Comparison of ENCODE assay signal across 17 cellular contexts in the genomic region with DNA sequence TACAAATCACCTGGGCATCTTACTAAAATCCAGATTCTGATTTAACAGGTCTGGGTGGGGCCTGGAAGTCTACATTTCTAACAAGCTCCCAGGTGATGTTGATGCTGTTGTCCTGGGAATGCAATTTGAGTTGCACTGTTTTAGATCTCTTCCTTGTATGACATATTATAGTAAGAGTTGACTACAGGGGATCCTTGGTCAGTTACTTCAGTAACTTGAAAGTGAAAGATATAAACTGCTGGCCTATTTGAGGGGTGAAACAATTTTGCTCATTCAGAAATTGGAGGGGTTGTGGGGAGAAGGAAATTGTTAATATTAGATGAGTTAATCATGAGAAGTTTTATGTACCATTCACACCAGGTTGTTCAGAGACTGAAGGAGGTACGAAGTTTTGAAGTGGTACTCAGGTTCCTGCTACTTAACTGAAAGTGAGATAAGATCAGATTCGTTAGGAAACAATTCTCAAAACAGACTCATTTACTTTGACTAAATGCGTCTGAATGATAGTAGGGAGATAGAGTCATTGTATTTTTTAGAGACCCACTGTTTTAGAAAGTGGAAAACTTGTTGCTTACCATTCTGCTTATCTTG. TPM values are rescaled to one million over a fixed set of nuclear protein-coding genes. Genes with fewer than 3 reads are reported as not detected.
A peak's percentile ranks its signal among the peaks of the same experiment; 100 is the strongest.
DNase-seq lines count a peak whose midpoint lies in the region; ATAC-seq and FAIRE-seq lines count a peak whose summit lies in the region.
"Had no signal": no experiment of that assay in that cellular context is flagged by ENCODE, and none has a peak within 500 bp of the region (broad histone marks: within the 10 kb centered on the region; RNA-seq: fewer than 3 reads in every experiment).

No MANE protein-coding gene starts in this region.

- peak overlapping the region; percentile 73 for H3K4me3 Mint-ChIP-seq in activated CD4-positive, alpha-beta T cell treated with anti-CD3 and anti-CD28 coated beads, Interleukin-2, amount 10 ng/mL, durations not matched to agents 24 days and 14 days
- H3K4me3 Mint-ChIP-seq in T-cell, result peak overlapping the region; percentile 45 to 69 (median 59)
- H3K4me3 Mint-ChIP-seq in naive thymus-derived CD8-positive, alpha-beta T cell, result peak overlapping the region; percentile 26 to 83 (median 54)

- DNase-seq in activated CD4-positive, alpha-beta T cell treated with anti-CD3 and anti-CD28 coated beads, Interleukin-2, amount 10 ng/mL, durations not matched to agents 24 days and 14 days, result peak; percentile 60
- no peak for DNase-seq in activated CD4-positive, alpha-beta T cell treated with anti-CD3 and anti-CD28 coated beads, Interleukin-2, amount 50 U/mL, for 48 hours
- no peak for DNase-seq in T-cell
- peak in 2 of 10 donors; percentile 31 to 41 for DNase-seq in naive thymus-derived CD8-positive, alpha-beta T cell
- DNase-seq in NCI-H1694 (lab: John Stamatoyannopoulos, UW), result no peak
- no peak for DNase-seq in cortex of kidney (lab: John Stamatoyannopoulos, UW)
- DNase-seq in small intestine, result no peak
- DNase-seq: activated CD8-positive, alpha-beta memory T cell treated with anti-CD3 and anti-CD28 coated beads, Interleukin-2, amount 50 U/mL, for 4 hours; NCI-H1092; spleen had no signal

- H3K9me3 Mint-ChIP-seq in activated CD4-positive, alpha-beta T cell treated with anti-CD3 and anti-CD28 coated beads, Interleukin-2, amount 10 ng/mL, durations not matched to agents 24 days and 14 days, result no peaks in the 10 kb centered on the region
- no peaks in the 10 kb centered on the region for H3K9me3 Mint-ChIP-seq in T-cell
- H3K9me3 Mint-ChIP-seq in naive thymus-derived CD8-positive, alpha-beta T cell, result no peaks in the 10 kb centered on the region

- H3K36me3 Mint-ChIP-seq in activated CD4-positive, alpha-beta T cell treated with anti-CD3 and anti-CD28 coated beads, Interleukin-2, amount 10 ng/mL, durations not matched to agents 24 days and 14 days (ENCODE audit: low read depth), result peaks cover 29% of the 10 kb centered on the region
- peaks cover 22% of the 10 kb centered on the region for H3K36me3 Mint-ChIP-seq in T-cell
- H3K36me3 Mint-ChIP-seq in naive thymus-derived CD8-positive, alpha-beta T cell, result peaks cover 0 to 15% (median 0%) of the 10 kb centered on the region in 3 donors

- POLR2A ChIA-PET in T-cell (lab: Charles Lee), result no interaction called here
- POLR2A ChIA-PET in naive thymus-derived CD8-positive, alpha-beta T cell (lab: Charles Lee), result no interaction called here

- CTCF ChIA-PET in T-cell (lab: Charles Lee), result interaction anchor here in 1 of 2 donors (0.8 kb wide), 1 partner anchor 13 kb away, joined by 3 read pairs; a partner anchor contains a TSS

- no peaks in the 10 kb centered on the region for H3K27me3 Mint-ChIP-seq in activated CD4-positive, alpha-beta T cell treated with anti-CD3 and anti-CD28 coated beads, Interleukin-2, amount 10 ng/mL, durations not matched to agents 24 days and 14 days
- H3K27me3 Mint-ChIP-seq in T-cell, result peaks cover 0 to 6% of the 10 kb centered on the region in 2 donors
- H3K27me3 Mint-ChIP-seq in naive thymus-derived CD8-positive, alpha-beta T cell, result no peaks in the 10 kb centered on the region

- peak overlapping the region; percentile 82 for H3K27ac Mint-ChIP-seq in activated CD4-positive, alpha-beta T cell treated with anti-CD3 and anti-CD28 coated beads, Interleukin-2, amount 10 ng/mL, durations not matched to agents 24 days and 14 days
- peak overlapping the region; percentile 79 to 91 for H3K27ac Mint-ChIP-seq in T-cell
- H3K27ac Mint-ChIP-seq in naive thymus-derived CD8-positive, alpha-beta T cell, result peak overlapping the region; percentile 2 to 92 (median 70)

- H3K4me1 ChIP-seq in small intestine (ENCODE audit: control insufficient read depth in 2 of 2, insufficient read depth in 1 of 2, low read depth in 1 of 2, low read length in 1 of 2), result no peaks in the 10 kb centered on the region
- H3K4me1 ChIP-seq: spleen had no signal

- 27 to 44% (median 36%) methylated on average over 3 of the region's 3 CpGs for WGBS in small intestine, 3 donors

- H3K4me3 ChIP-seq in small intestine (ENCODE audit: low read depth in 1 of 2, low read length in 2 of 2), result no peak overlapping the region
- H3K4me3 ChIP-seq: hepatocyte, spleen had no signal

- H3K27me3 ChIP-seq in small intestine (ENCODE audit: control insufficient read depth in 2 of 2, insufficient read depth in 2 of 2, low read length in 2 of 2), result no peaks in the 10 kb centered on the region
- H3K27me3 ChIP-seq: hepatocyte, spleen had no signal

- no peak overlapping the region for H3K27ac ChIP-seq in small intestine (ENCODE audit: low read depth in 1 of 2, low read length in 1 of 2)
- H3K27ac ChIP-seq: epithelial cell of prostate, hepatocyte had no signal

- intact Hi-C loops in activated CD4-positive, alpha-beta T cell treated with anti-CD3 and anti-CD28 coated beads, Interleukin-2, amount 10 ng/mL, durations not matched to agents 24 days and 14 days (cut with micrococcal nuclease), result loop anchor here (1.0 to 5.0 kb wide), 4 partner anchors 12 to 121 kb away; no protein-coding TSS in a partner anchor

- ATAC-seq in GM21619 (IDR thresholded peaks at IDR 0.05; ENCODE audit: unreplicated experiment) (peak; percentile 80), T-cell (replicated peaks in 1 of 4) (peak; percentile 77 to 86 (median 78))
- ATAC-seq in naive thymus-derived CD8-positive, alpha-beta T cell, result peak; percentile 83 to 89

- peaks cover 48% of the 10 kb centered on the region for H3K4me1 Mint-ChIP-seq in activated CD4-positive, alpha-beta T cell treated with anti-CD3 and anti-CD28 coated beads, Interleukin-2, amount 10 ng/mL, durations not matched to agents 24 days and 14 days
- peaks cover 54 to 61% (median 60%) of the 10 kb centered on the region in 3 donors for H3K4me1 Mint-ChIP-seq in T-cell
- peaks cover 29 to 63% (median 59%) of the 10 kb centered on the region in 4 donors for H3K4me1 Mint-ChIP-seq in naive thymus-derived CD8-positive, alpha-beta T cell

- H3K9me3 ChIP-seq in small intestine (ENCODE audit: control insufficient read depth, low read depth), result no peaks in the 10 kb centered on the region
- H3K9me3 ChIP-seq: spleen had no signal

- no peak for FAIRE-seq in small intestine (lab: Jason Lieb, UNC)
- FAIRE-seq: A204.1, D721Med had no signal

- H3K36me3 ChIP-seq in small intestine (ENCODE audit: control insufficient read depth in 2 of 2, insufficient read depth in 2 of 2, low read length in 2 of 2), result no peaks in the 10 kb centered on the region
- H3K36me3 ChIP-seq: spleen had no signal

RNA-seq across cellular contexts. Expression of a gene that starts 12.5 kb away (rescaled TPM):
- total RNA-seq in activated CD4-positive, alpha-beta T cell treated with anti-CD3 and anti-CD28 coated beads, Interleukin-2, amount 10 ng/mL, durations not matched to agents 24 days and 14 days, result 51.7 and 53.9 TPM in 2 replicates
- 10 to 100 TPM; 32.1 to 43.8 (median 39.0) TPM for total RNA-seq in T-cell
- 10 to 100 TPM; 32.4 to 32.7 TPM for total RNA-seq in naive thymus-derived CD8-positive, alpha-beta T cell
- 10 to 100 TPM; 38.6 to 92.7 (median 44.1) TPM for polyA plus RNA-seq in naive thymus-derived CD8-positive, alpha-beta T cell
- under 1 TPM in 2 of 3 donors, not detected in 1; 0.36 to 0.54 TPM for polyA plus RNA-seq in small intestine
- total RNA-seq: hepatocyte had no signal
- polyA plus RNA-seq: hepatocyte had no signal

RNA-seq across cellular contexts. Expression of a gene that starts 26.4 kb away (rescaled TPM):
- not detected in 2 replicates for total RNA-seq in activated CD4-positive, alpha-beta T cell treated with anti-CD3 and anti-CD28 coated beads, Interleukin-2, amount 10 ng/mL, durations not matched to agents 24 days and 14 days
- total RNA-seq in T-cell, result not detected
- not detected for total RNA-seq in naive thymus-derived CD8-positive, alpha-beta T cell
- polyA plus RNA-seq in naive thymus-derived CD8-positive, alpha-beta T cell, result not detected
- polyA plus RNA-seq in small intestine, result not detected
- total RNA-seq: hepatocyte, lower leg skin, spleen, urinary bladder had no signal
- polyA plus RNA-seq: hepatocyte, urinary bladder had no signal
